Comparison of ENCODE assay signal across 8 cellular contexts in genomic region chr22:45246060-45246985, GRCh38. TPM values are rescaled to one million over a fixed set of nuclear protein-coding genes. Genes with fewer than 3 reads are reported as not detected.
DNase-seq lines count a peak whose midpoint lies in the region; ATAC-seq, FAIRE-seq and TF ChIP-seq lines count a peak whose summit lies in the region.

No MANE protein-coding gene starts in this region.

- FAIRE-seq in pancreas (lab: Jason Lieb, UNC) = peak; percentile 86

- DNase-seq in EH (ENCODE audit: low read depth) (peak; percentile 97), SK-MEL-5 (ENCODE audit: low read depth, low spot score) (peak; percentile 75), fibroblast of the aortic adventitia (ENCODE audit: low read depth) (peak; percentile 93), pancreas (peak in 4 of 6 donors; percentile 80 to 93 (median 90)), hippocampal formation (lab: John Stamatoyannopoulos, UW) (no peak), T-helper 2 cell (no peak), SIG-M5 treated with dmso at 0.1 percent for 504 hours (lab: John Stamatoyannopoulos, UW; ENCODE audit: unreplicated experiment) (no peak)

- no peaks in the 10 kb centered on the region for H3K36me3 ChIP-seq in pancreas

- TF ChIP-seq CTCF in fibroblast of the aortic adventitia (IDR thresholded peaks at IDR 0.05; ENCODE audit: insufficient read depth, low read length) (no peak), pancreas (IDR thresholded peaks at IDR 0.05) (no peak)

- H3K27ac ChIP-seq in pancreas = peak overlapping the region; percentile 77 to 94 (median 86)

- intact Hi-C loops in pancreas (cut with DNase I) = no loop called here

- ATAC-seq in pancreas (peak; percentile 90 to 95 (median 93)), HG02678 (IDR thresholded peaks at IDR 0.05; ENCODE audit: unreplicated experiment) (no peak)

- H3K27me3 ChIP-seq in pancreas = no peaks in the 10 kb centered on the region

- H3K4me3 ChIP-seq in fibroblast of the aortic adventitia (ENCODE audit: low read depth, low read length) (no peak overlapping the region), pancreas (no peak overlapping the region)

- 13% methylated on average over 13 of the region's 13 CpGs for WGBS in pancreas, 2 donors

- no peaks in the 10 kb centered on the region for H3K9me3 ChIP-seq in pancreas

- H3K4me1 ChIP-seq in pancreas = peaks cover 20 to 31% (median 24%) of the 10 kb centered on the region in 3 donors

- in situ Hi-C loops in SK-MEL-5 (cut with HindIII; ENCODE audit: low pct_unique_long_range_greater_than_20kb, low sequenced_read_pairs) = no loop called here

RNA-seq across cellular contexts. Expression of gene KIAA0930, which starts 5.6 kb away (rescaled TPM):
- total RNA-seq in SK-MEL-5 (2014; rRNA removed; shearing (Covaris generic)) = 96.0 and 102 TPM in 2 replicates
- polyA plus RNA-seq in SK-MEL-5 (2015; cell fraction: cytosol; rRNA removed) = 94.6 and 124 TPM in 2 replicates
- polyA plus RNA-seq in SK-MEL-5 (2015; cell fraction: nucleus; rRNA removed) = 54.6 and 63.3 TPM in 2 replicates
- 36.2 and 36.4 TPM in 2 replicates for total RNA-seq in fibroblast of the aortic adventitia (ENCODE audit: low replicate concordance)
- total RNA-seq in pancreas = 10 to 100 TPM; 14.6 to 36.8 (median 24.1) TPM
- 10 to 100 TPM; 18.1 TPM for polyA plus RNA-seq in pancreas

RNA-seq across cellular contexts. Expression of gene UPK3A, which starts 38.4 kb away (rescaled TPM):
- not detected in 2 replicates for total RNA-seq in SK-MEL-5 (2014; rRNA removed; shearing (Covaris generic))
- polyA plus RNA-seq in SK-MEL-5 (2015; cell fraction: cytosol; rRNA removed) = not detected in 2 replicates
- not detected in 2 replicates for polyA plus RNA-seq in SK-MEL-5 (2015; cell fraction: nucleus; rRNA removed)
- not detected in 2 replicates for total RNA-seq in fibroblast of the aortic adventitia (ENCODE audit: low replicate concordance)
- total RNA-seq in pancreas = not detected
- under 1 TPM in 1 of 2 donors, not detected in 1; 0.21 TPM for polyA plus RNA-seq in pancreas

Comparison
In these comparisons a context has a peak if more than half of its experiments do, and no peak if none do; other contexts are left out.
1. DNase-seq: peak in EH (single experiment), SK-MEL-5 (single experiment), fibroblast of the aortic adventitia (single experiment) and pancreas (4 of 6); none in hippocampal formation (0 of 2), T-helper 2 cell (0 of 5) and SIG-M5 treated with dmso at 0.1 percent for 504 hours (single experiment).